Comparison of ENCODE assay signal across 17 cellular contexts in the genomic region with DNA sequence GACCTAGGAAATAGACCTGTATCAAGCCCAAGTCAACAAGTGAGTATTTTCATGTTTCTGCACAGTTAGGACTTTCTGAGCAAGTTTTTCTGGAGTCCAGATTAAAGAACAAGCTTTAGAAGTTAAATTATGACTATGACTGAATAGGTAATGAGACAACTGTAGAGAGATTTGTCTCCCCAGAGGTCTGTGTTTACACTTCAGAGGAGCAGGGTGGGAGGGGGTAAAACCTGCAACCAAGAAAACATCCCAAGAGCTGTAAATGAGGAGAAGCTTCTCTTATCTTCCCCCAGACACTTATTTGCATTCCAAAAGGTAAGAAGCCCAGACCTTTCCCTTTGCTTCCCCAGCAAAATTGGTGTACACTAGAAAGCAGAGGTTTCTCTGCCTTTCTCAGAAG.
"Had no signal": no experiment of that assay in that cellular context is flagged by ENCODE, and none has a peak within 500 bp of the region (broad histone marks: within the 10 kb centered on the region; RNA-seq: fewer than 3 reads in every experiment).

No MANE protein-coding gene starts in this region.

- DNase-seq: activated CD4-positive, alpha-beta T cell treated with anti-CD3 and anti-CD28 coated beads for 4 hours; activated CD8-positive, alpha-beta memory T cell treated with anti-CD3 and anti-CD28 coated beads, Interleukin-2, amount 50 U/mL, for 4 hours; activated CD8-positive, alpha-beta T cell treated with anti-CD3 and anti-CD28 coated beads for 36 hours; activated T-cell treated with anti-CD3 and anti-CD28 coated beads, Interleukin-2, amount 50 U/mL, for 72 hours; aorta; effector CD4-positive, alpha-beta T cell; hippocampal formation; left cardiac atrium; naive thymus-derived CD8-positive, alpha-beta T cell; right lobe of liver; stimulated activated naive CD4-positive, alpha-beta T cell; substantia nigra; T-cell; T1000 had no signal

- H3K4me3 ChIP-seq: lung, prostate gland, right lobe of liver had no signal

- H3K4me1 ChIP-seq: prostate gland, right lobe of liver had no signal

- H3K27me3 ChIP-seq: right lobe of liver had no signal

- H3K9me3 ChIP-seq: prostate gland, right lobe of liver had no signal

- ATAC-seq: activated CD8-positive, alpha-beta T cell treated with anti-CD3 and anti-CD28 coated beads for 36 hours; activated T-cell treated with anti-CD3 and anti-CD28 coated beads, Interleukin-2, amount 50 U/mL, for 72 hours; left cardiac atrium; naive thymus-derived CD8-positive, alpha-beta T cell; right lobe of liver; T-cell had no signal

- H3K27ac Mint-ChIP-seq: activated CD8-positive, alpha-beta T cell treated with anti-CD3 and anti-CD28 coated beads for 36 hours; activated T-cell treated with anti-CD3 and anti-CD28 coated beads, Interleukin-2, amount 50 U/mL, for 72 hours; T-cell had no signal

- H3K36me3 ChIP-seq: prostate gland, right lobe of liver had no signal

- H3K9me3 Mint-ChIP-seq: activated CD8-positive, alpha-beta T cell treated with anti-CD3 and anti-CD28 coated beads for 36 hours had no signal

- H3K27ac ChIP-seq: prostate gland, right lobe of liver, VCaP had no signal
